In genomic region chr18:43642647-43643046, GRCh38 we compare ENCODE assay signal across 1 cellular context.
A peak's percentile ranks its signal among the peaks of the same experiment; 100 is the strongest.
TF ChIP-seq lines count a peak whose summit lies in the region.

No MANE protein-coding gene starts in this region.

TF ChIP-seq in PFSK-1, 5 proteins besides CTCF, POLR2A, EP300 and RAD21 (continued from another document):
- TF ChIP-seq POLR2AphosphoS5 (IDR thresholded peaks at IDR 0.05; ENCODE audit: low read depth, low read length) (peak; percentile 52; the same call in 1 of the 2 replicates), SIN3A (IDR thresholded peaks at IDR 0.05; ENCODE audit: borderline replicate concordance, insufficient read depth, low read length) (0 out of 2 replicates have a peak, but pooled peaks have one; percentile 54)
